In genomic region chr6:116072368-116072767, GRCh38 we compare ENCODE assay signal across 1 cellular context.
A peak's percentile ranks its signal among the peaks of the same experiment; 100 is the strongest.
TF ChIP-seq lines count a peak whose summit lies in the region.

No MANE protein-coding gene starts in this region.

TF ChIP-seq in HepG2, 621 proteins besides CTCF, POLR2A, EP300 and RAD21 (continued from another document and continues in another):
- TF ChIP-seq, protein P1, sequence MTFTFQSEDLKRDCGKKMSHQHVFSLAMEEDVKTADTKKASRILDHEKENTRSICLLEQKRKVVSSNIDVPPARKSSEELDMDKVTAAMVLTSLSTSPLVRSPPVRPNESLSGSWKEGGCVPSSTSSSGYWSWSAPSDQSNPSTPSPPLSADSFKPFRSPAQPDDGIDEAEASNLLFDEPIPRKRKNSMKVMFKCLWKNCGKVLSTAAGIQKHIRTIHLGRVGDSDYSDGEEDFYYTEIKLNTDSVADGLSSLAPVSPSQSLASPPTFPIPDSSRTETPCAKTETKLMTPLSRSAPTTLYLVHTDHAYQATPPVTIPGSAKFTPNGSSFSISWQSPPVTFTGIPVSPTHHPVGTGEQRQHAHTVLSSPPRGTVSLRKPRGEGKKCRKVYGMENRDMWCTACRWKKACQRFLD (CRISPR knock-in tag; IDR thresholded peaks at IDR 0.05; ENCODE audit: borderline replicate concordance), result no peak
- TF ChIP-seq, protein P2, sequence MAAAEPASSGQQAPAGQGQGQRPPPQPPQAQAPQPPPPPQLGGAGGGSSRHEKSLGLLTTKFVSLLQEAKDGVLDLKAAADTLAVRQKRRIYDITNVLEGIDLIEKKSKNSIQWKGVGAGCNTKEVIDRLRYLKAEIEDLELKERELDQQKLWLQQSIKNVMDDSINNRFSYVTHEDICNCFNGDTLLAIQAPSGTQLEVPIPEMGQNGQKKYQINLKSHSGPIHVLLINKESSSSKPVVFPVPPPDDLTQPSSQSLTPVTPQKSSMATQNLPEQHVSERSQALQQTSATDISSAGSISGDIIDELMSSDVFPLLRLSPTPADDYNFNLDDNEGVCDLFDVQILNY (CRISPR knock-in tag; conservative IDR thresholded peaks at IDR 0.05), result no peak
- TF ChIP-seq UBTF (CRISPR knock-in tag; IDR thresholded peaks at IDR 0.05), result no peak
- no peak for TF ChIP-seq ZNF674 (CRISPR knock-in tag; IDR thresholded peaks at IDR 0.05; ENCODE audit: low read depth)
- TF ChIP-seq, protein P3, sequence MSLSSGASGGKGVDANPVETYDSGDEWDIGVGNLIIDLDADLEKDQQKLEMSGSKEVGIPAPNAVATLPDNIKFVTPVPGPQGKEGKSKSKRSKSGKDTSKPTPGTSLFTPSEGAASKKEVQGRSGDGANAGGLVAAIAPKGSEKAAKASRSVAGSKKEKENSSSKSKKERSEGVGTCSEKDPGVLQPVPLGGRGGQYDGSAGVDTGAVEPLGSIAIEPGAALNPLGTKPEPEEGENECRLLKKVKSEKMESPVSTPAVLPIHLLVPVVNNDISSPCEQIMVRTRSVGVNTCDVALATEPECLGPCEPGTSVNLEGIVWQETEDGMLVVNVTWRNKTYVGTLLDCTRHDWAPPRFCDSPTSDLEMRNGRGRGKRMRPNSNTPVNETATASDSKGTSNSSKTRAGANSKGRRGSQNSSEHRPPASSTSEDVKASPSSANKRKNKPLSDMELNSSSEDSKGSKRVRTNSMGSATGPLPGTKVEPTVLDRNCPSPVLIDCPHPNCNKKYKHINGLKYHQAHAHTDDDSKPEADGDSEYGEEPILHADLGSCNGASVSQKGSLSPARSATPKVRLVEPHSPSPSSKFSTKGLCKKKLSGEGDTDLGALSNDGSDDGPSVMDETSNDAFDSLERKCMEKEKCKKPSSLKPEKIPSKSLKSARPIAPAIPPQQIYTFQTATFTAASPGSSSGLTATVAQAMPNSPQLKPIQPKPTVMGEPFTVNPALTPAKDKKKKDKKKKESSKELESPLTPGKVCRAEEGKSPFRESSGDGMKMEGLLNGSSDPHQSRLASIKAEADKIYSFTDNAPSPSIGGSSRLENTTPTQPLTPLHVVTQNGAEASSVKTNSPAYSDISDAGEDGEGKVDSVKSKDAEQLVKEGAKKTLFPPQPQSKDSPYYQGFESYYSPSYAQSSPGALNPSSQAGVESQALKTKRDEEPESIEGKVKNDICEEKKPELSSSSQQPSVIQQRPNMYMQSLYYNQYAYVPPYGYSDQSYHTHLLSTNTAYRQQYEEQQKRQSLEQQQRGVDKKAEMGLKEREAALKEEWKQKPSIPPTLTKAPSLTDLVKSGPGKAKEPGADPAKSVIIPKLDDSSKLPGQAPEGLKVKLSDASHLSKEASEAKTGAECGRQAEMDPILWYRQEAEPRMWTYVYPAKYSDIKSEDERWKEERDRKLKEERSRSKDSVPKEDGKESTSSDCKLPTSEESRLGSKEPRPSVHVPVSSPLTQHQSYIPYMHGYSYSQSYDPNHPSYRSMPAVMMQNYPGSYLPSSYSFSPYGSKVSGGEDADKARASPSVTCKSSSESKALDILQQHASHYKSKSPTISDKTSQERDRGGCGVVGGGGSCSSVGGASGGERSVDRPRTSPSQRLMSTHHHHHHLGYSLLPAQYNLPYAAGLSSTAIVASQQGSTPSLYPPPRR (CRISPR knock-in tag; IDR thresholded peaks at IDR 0.05; ENCODE audit: borderline replicate concordance), result no peak
- no peak for TF ChIP-seq HES4 (CRISPR knock-in tag; IDR thresholded peaks at IDR 0.05; ENCODE audit: borderline replicate concordance)
- TF ChIP-seq, protein P4, sequence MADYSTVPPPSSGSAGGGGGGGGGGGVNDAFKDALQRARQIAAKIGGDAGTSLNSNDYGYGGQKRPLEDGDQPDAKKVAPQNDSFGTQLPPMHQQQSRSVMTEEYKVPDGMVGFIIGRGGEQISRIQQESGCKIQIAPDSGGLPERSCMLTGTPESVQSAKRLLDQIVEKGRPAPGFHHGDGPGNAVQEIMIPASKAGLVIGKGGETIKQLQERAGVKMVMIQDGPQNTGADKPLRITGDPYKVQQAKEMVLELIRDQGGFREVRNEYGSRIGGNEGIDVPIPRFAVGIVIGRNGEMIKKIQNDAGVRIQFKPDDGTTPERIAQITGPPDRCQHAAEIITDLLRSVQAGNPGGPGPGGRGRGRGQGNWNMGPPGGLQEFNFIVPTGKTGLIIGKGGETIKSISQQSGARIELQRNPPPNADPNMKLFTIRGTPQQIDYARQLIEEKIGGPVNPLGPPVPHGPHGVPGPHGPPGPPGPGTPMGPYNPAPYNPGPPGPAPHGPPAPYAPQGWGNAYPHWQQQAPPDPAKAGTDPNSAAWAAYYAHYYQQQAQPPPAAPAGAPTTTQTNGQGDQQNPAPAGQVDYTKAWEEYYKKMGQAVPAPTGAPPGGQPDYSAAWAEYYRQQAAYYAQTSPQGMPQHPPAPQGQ (CRISPR knock-in tag; IDR thresholded peaks at IDR 0.05; ENCODE audit: borderline replicate concordance), result no peak
- no peak for TF ChIP-seq TCF12 (IDR thresholded peaks at IDR 0.05)
- no peak for TF ChIP-seq TCF12 (CRISPR knock-in tag; IDR thresholded peaks at IDR 0.05)
- no peak for TF ChIP-seq HOXA5 (CRISPR knock-in tag; IDR thresholded peaks at IDR 0.05)
- no peak for TF ChIP-seq ADNP (CRISPR knock-in tag; IDR thresholded peaks at IDR 0.05)
- no peak for TF ChIP-seq KDM5B (CRISPR knock-in tag; IDR thresholded peaks at IDR 0.05; ENCODE audit: borderline replicate concordance)
- TF ChIP-seq MIXL1 (CRISPR knock-in tag; IDR thresholded peaks at IDR 0.05), result no peak
- 0 out of 2 replicates have a peak, but pooled peaks have one; percentile 20 for TF ChIP-seq TFDP1 (CRISPR knock-in tag; IDR thresholded peaks at IDR 0.05; ENCODE audit: borderline replicate concordance)
- TF ChIP-seq SAP130 (CRISPR knock-in tag; IDR thresholded peaks at IDR 0.05; ENCODE audit: low read depth), result peak; percentile 62
- TF ChIP-seq ZNF564 (CRISPR knock-in tag; IDR thresholded peaks at IDR 0.05), result no peak
- TF ChIP-seq SIX4 (CRISPR knock-in tag; IDR thresholded peaks at IDR 0.05), result no peak
- TF ChIP-seq, protein P5, sequence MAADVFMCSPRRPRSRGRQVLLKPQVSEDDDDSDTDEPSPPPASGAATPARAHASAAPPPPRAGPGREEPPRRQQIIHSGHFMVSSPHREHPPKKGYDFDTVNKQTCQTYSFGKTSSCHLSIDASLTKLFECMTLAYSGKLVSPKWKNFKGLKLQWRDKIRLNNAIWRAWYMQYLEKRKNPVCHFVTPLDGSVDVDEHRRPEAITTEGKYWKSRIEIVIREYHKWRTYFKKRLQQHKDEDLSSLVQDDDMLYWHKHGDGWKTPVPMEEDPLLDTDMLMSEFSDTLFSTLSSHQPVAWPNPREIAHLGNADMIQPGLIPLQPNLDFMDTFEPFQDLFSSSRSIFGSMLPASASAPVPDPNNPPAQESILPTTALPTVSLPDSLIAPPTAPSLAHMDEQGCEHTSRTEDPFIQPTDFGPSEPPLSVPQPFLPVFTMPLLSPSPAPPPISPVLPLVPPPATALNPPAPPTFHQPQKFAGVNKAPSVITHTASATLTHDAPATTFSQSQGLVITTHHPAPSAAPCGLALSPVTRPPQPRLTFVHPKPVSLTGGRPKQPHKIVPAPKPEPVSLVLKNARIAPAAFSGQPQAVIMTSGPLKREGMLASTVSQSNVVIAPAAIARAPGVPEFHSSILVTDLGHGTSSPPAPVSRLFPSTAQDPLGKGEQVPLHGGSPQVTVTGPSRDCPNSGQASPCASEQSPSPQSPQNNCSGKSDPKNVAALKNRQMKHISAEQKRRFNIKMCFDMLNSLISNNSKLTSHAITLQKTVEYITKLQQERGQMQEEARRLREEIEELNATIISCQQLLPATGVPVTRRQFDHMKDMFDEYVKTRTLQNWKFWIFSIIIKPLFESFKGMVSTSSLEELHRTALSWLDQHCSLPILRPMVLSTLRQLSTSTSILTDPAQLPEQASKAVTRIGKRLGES (CRISPR knock-in tag; IDR thresholded peaks at IDR 0.05; ENCODE audit: borderline replicate concordance), result no peak
- no peak; the same call in 1 of the 2 replicates for TF ChIP-seq NR2C2 (CRISPR knock-in tag; IDR thresholded peaks at IDR 0.05; ENCODE audit: borderline replicate concordance)
- no peak for TF ChIP-seq HOXA7 (CRISPR knock-in tag; IDR thresholded peaks at IDR 0.05)
- TF ChIP-seq RFX5 (IDR thresholded peaks at IDR 0.05; ENCODE audit: low read depth, low read length), result no peak
- peak; percentile 69 for TF ChIP-seq JUND (CRISPR knock-in tag; IDR thresholded peaks at IDR 0.05)
- no peak for TF ChIP-seq ZNF652 (CRISPR knock-in tag; IDR thresholded peaks at IDR 0.05; ENCODE audit: borderline replicate concordance, low read depth)
- TF ChIP-seq DNMT1 (CRISPR knock-in tag; IDR thresholded peaks at IDR 0.05), result no peak
- no peak for TF ChIP-seq HNF1B (CRISPR knock-in tag; IDR thresholded peaks at IDR 0.05)
- TF ChIP-seq NFIC (IDR thresholded peaks at IDR 0.05; ENCODE audit: low read length), result no peak; the same call in 1 of the 2 replicates
- TF ChIP-seq ZNF136 (CRISPR knock-in tag; IDR thresholded peaks at IDR 0.05; ENCODE audit: low read depth), result no peak
- TF ChIP-seq MTF2 (CRISPR knock-in tag; IDR thresholded peaks at IDR 0.05; ENCODE audit: borderline replicate concordance), result no peak
- no peak for TF ChIP-seq FOXK2 (IDR thresholded peaks at IDR 0.05)
- TF ChIP-seq RBM22 (optimal IDR thresholded peaks at IDR 0.05; ENCODE audit: low read length), result no peak
- no peak for TF ChIP-seq MAF1 (CRISPR knock-in tag; IDR thresholded peaks at IDR 0.05; ENCODE audit: borderline replicate concordance)
- TF ChIP-seq ZNF792 (CRISPR knock-in tag; IDR thresholded peaks at IDR 0.05), result no peak
- TF ChIP-seq MLLT10 (CRISPR knock-in tag; IDR thresholded peaks at IDR 0.05), result no peak
- TF ChIP-seq FOSL2 (CRISPR knock-in tag; IDR thresholded peaks at IDR 0.05), result 0 out of 2 replicates have a peak, but pooled peaks have one; percentile 14
- TF ChIP-seq SP5 (CRISPR knock-in tag; IDR thresholded peaks at IDR 0.05; ENCODE audit: borderline replicate concordance, low read depth), result no peak
- no peak for TF ChIP-seq PRPF4 (IDR thresholded peaks at IDR 0.05; ENCODE audit: low read depth, low read length, poor library complexity, severe bottlenecking)
- TF ChIP-seq, protein P6, sequence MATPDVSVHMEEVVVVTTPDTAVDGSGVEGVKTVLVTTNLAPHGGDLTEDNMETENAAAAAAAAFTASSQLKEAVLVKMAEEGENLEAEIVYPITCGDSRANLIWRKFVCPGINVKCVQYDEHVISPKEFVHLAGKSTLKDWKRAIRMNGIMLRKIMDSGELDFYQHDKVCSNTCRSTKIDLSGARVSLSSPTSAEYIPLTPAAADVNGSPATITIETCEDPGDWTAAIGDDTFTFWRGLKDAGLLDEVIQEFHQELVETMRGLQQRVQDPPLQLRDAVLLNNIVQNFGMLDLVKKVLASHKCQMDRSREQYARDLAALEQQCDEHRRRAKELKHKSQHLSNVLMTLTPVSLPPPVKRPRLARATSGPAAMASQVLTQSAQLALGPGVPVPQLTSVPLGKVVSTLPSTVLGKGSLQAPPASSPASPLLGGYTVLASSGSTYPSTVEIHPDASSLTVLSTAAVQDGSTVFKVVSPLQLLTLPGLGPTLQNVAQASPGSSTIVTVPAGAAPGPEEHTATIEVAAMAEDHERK (CRISPR knock-in tag; IDR thresholded peaks at IDR 0.05; ENCODE audit: low read depth), result no peak
- TF ChIP-seq MAFF (IDR thresholded peaks at IDR 0.05; ENCODE audit: low read depth, low read length), result 0 out of 2 replicates have a peak, but pooled peaks have one; percentile 5
- TF ChIP-seq, protein P7, sequence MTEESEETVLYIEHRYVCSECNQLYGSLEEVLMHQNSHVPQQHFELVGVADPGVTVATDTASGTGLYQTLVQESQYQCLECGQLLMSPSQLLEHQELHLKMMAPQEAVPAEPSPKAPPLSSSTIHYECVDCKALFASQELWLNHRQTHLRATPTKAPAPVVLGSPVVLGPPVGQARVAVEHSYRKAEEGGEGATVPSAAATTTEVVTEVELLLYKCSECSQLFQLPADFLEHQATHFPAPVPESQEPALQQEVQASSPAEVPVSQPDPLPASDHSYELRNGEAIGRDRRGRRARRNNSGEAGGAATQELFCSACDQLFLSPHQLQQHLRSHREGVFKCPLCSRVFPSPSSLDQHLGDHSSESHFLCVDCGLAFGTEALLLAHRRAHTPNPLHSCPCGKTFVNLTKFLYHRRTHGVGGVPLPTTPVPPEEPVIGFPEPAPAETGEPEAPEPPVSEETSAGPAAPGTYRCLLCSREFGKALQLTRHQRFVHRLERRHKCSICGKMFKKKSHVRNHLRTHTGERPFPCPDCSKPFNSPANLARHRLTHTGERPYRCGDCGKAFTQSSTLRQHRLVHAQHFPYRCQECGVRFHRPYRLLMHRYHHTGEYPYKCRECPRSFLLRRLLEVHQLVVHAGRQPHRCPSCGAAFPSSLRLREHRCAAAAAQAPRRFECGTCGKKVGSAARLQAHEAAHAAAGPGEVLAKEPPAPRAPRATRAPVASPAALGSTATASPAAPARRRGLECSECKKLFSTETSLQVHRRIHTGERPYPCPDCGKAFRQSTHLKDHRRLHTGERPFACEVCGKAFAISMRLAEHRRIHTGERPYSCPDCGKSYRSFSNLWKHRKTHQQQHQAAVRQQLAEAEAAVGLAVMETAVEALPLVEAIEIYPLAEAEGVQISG (CRISPR knock-in tag; IDR thresholded peaks at IDR 0.05), result no peak
- TF ChIP-seq ZFP41 (CRISPR knock-in tag; IDR thresholded peaks at IDR 0.05; ENCODE audit: borderline replicate concordance), result no peak
- no peak for TF ChIP-seq ZNF788 (CRISPR knock-in tag; IDR thresholded peaks at IDR 0.05; ENCODE audit: borderline replicate concordance)
